In the genomic region with DNA sequence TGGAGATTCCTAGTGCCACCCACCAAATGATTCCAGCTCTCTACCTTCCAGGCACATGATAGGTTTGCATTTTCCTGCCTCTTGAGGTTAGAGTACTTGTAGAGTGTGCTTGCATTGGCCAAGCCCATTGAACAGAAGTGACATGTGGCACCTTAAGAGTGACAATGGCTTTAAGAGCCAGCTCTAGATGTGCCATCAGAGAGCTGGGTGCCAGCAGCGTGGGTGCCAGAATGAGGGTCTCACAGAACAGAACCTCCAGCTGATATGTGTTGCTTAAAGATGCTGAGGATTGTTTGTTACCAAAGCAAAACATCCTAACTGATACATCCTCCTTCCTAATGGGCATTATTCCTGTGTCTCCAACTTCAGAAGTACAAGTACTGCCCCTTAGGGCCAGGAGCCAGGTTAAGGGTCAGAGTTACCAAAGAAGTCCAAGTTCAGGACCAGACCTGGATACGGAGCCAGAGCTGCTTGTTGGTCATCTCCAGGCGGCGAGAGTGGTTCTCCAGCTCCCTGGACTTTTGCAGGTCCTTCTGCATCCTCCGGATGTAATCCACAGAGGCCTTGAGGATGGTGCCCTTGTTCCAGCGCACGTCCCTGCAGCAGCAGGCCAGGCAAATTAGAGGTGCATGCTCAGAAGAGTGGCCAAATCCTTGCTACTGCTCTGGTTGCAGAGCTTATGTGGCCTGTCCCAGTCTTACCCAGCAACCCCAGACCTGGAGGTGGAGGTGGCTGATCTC, we compare ENCODE assay signal across 19 cellular contexts. TPM values are rescaled to one million over a fixed set of nuclear protein-coding genes. Genes with fewer than 3 reads are reported as not detected.
DNase-seq lines count a peak whose midpoint lies in the region; ATAC-seq, FAIRE-seq and TF ChIP-seq lines count a peak whose summit lies in the region.
"Had no signal": no experiment of that assay in that cellular context is flagged by ENCODE, and none has a peak within 500 bp of the region (broad histone marks: within the 10 kb centered on the region; RNA-seq: fewer than 3 reads in every experiment).

No MANE protein-coding gene starts in this region.

- H3K4ac ChIP-seq in H1 (replicated peaks; ENCODE audit: insufficient read length, low read depth, low read length), result no peak overlapping the region
- no peak overlapping the region for H3K4ac ChIP-seq in trophoblast cell (ENCODE audit: low read depth, low read length)

- H3K23me2 ChIP-seq in H1 (ENCODE audit: low read depth, low read length), result peaks cover 5% of the 10 kb centered on the region; the same call in 1 of the 2 replicates

- H4K91ac ChIP-seq in H1 (replicated peaks; ENCODE audit: insufficient read length, low read length) (no peak overlapping the region), trophoblast cell (ENCODE audit: low read depth, low read length) (no peak overlapping the region)

- WGBS in H1 (ENCODE audit: extremely low coverage in 1 of 2, insufficient coverage in 1 of 2, insufficient read length in 1 of 2, insufficient replicate concordance in 2 of 2, low coverage in 1 of 2, low lambda C conversion rate in 2 of 2, missing lambda C conversion rate in 1 of 2), 2 experiments, result 92% methylated on average over 7 of the region's 7 CpGs; no CpG with 5 or more reads in 1 of the 2 experiments
- no CpG with 5 or more reads among the region's 7 CpGs for WGBS in trophoblast cell (ENCODE audit: extremely low coverage, insufficient coverage, insufficient read length)

- intact Hi-C loops in activated B cell treated with CpG ODN at 0.5 μM for 24 hours (cut with micrococcal nuclease), result no loop called here
- intact Hi-C loops in sciatic nerve (cut with DNase I), result loop anchor here (5.0 kb wide), 1 partner anchor 46 kb away; no protein-coding TSS in a partner anchor

- H3K56ac ChIP-seq in H1 (replicated peaks; ENCODE audit: insufficient read length, low read depth, low read length), result no peak overlapping the region

- H3K4me2 ChIP-seq in H1 (ENCODE audit: insufficient read depth in 1 of 2, low read depth in 2 of 2, low read length in 2 of 2) (no peak overlapping the region), trophoblast cell (ENCODE audit: low read length) (no peak overlapping the region)

- no peak for TF ChIP-seq RAD21 in H1 (IDR thresholded peaks at IDR 0.05 in 1 of 2, conservative IDR thresholded peaks at IDR 0.05 in 1 of 2; ENCODE audit: low read depth in 2 of 2, low read length in 2 of 2)

- no peak for FAIRE-seq in H1 (lab: Jason Lieb, UNC)
- FAIRE-seq: H54 had no signal

- 0 out of 2 replicates have a peak overlapping the region, but pooled peaks have one; percentile 61 for H2BK15ac ChIP-seq in H1 (ENCODE audit: low read length)

- CTCF ChIA-PET in activated B cell treated with CpG ODN at 0.5 μM for 24 hours (lab: Charles Lee), result interaction anchor here (1.1 to 4.0 kb wide), 7 partner anchors 14 to 261 kb away, joined by 3 to 50 read pairs (median 6); no protein-coding TSS in a partner anchor
- CTCF ChIA-PET in H1 (lab: Charles Lee; ENCODE audit: partially characterized antibody), result interaction anchor here (0.6 to 14.1 kb wide), 22 partner anchors 8 to 320 kb away, joined by 3 to 299 read pairs (median 8); no protein-coding TSS in a partner anchor

- H2BK5ac ChIP-seq in H1 (ENCODE audit: low read depth, low read length), result no peak overlapping the region
- no peak overlapping the region for H2BK5ac ChIP-seq in trophoblast cell (ENCODE audit: low read depth, low read length, poor library complexity)

- H3K18ac ChIP-seq in H1 (ENCODE audit: extremely low read depth, low read length), result no peak overlapping the region
- no peak overlapping the region for H3K18ac ChIP-seq in trophoblast cell (ENCODE audit: low read length)

- H3K4me3 Mint-ChIP-seq in IgD-negative memory B cell (peak overlapping the region in 1 of 4 donors; percentile 12), activated B cell treated with CpG ODN at 0.5 μM for 24 hours (no peak overlapping the region)

- no peak for TF ChIP-seq POLR2A in H1 (IDR thresholded peaks at IDR 0.05; ENCODE audit: control extremely low read depth in 1 of 2, low read depth in 2 of 2, low read length in 2 of 2)

- ATAC-seq in activated B cell treated with CpG ODN at 0.5 μM for 24 hours (ENCODE audit: low read depth) (no peak), sciatic nerve (no peak), left lobe of liver (no peak)
- ATAC-seq: K562 had no signal

- H3K9me3 ChIP-seq in H1 (ENCODE audit: insufficient read depth in 2 of 2, low read depth in 1 of 2, low read length in 1 of 2) (no peaks in the 10 kb centered on the region), right atrium auricular region (no peaks in the 10 kb centered on the region), trophoblast cell (ENCODE audit: insufficient read depth, low read depth, low read length) (peaks cover 2% of the 10 kb centered on the region)

- no peaks in the 10 kb centered on the region for H4K20me1 ChIP-seq in H1 (replicated peaks in 1 of 2; ENCODE audit: control insufficient read depth in 1 of 2, insufficient read depth in 2 of 2, low read length in 2 of 2)

- no peak for DNase-seq in activated B cell treated with CpG ODN at 0.5 μM for 24 hours
- no peak for DNase-seq in H1 (ENCODE audit: low read depth in 1 of 2, low spot score in 2 of 2)
- DNase-seq in sciatic nerve (ENCODE audit: low spot score), result peak; percentile 36
- no peak for DNase-seq in stimulated activated CD4-positive, alpha-beta T cell treated with anti-CD3 and anti-CD28 coated beads, Interleukin-4, amount 100 ng/mL, for 1 hour
- DNase-seq in left lobe of liver (ENCODE audit: low spot score), result no peak
- no peak for DNase-seq in right atrium auricular region (ENCODE audit: low spot score)
- no peak for DNase-seq in trophoblast cell
- DNase-seq: DMS79, NCI-H1092 treated with DMSO at 0.1 percent for 48 hours, NCI-H146, NCI-H2081 treated with DMSO at 0.1 percent for 48 hours, NCI-H446 treated with DMSO at 0.1 percent for 48 hours, NCI-H69, OCI-M1, SIG-M5 had no signal

- no peak overlapping the region for H3K9ac ChIP-seq in H1 (replicated peaks in 1 of 4; ENCODE audit: extremely low read depth in 1 of 4, low read depth in 3 of 4, low read length in 3 of 4)
- H3K9ac ChIP-seq in trophoblast cell (ENCODE audit: low read length), result no peak overlapping the region

- no peaks in the 10 kb centered on the region for H3K79me1 ChIP-seq in H1 (ENCODE audit: low read depth, low read length)
- H3K79me1 ChIP-seq in trophoblast cell (ENCODE audit: low read length), result peaks cover 7% of the 10 kb centered on the region

- H3K27ac ChIP-seq in H1 (ENCODE audit: low read depth, low read length) (no peak overlapping the region), right atrium auricular region (no peak overlapping the region), trophoblast cell (ENCODE audit: low read depth, low read length) (no peak overlapping the region)
- H3K27ac ChIP-seq: C4-2B had no signal

- TF ChIP-seq CTCF in activated B cell treated with CpG ODN at 0.5 μM for 24 hours (IDR thresholded peaks at IDR 0.05) (no peak), H1 (IDR thresholded peaks at IDR 0.05; ENCODE audit: control extremely low read depth in 1 of 3, insufficient read depth in 1 of 3, low read depth in 1 of 3, low read length in 3 of 3) (no peak), right atrium auricular region (IDR thresholded peaks at IDR 0.05) (no peak)

- H3K14ac ChIP-seq in H1 (ENCODE audit: insufficient read length), result no peak overlapping the region
- H3K14ac ChIP-seq in trophoblast cell (ENCODE audit: low read length), result no peak overlapping the region

- H2BK20ac ChIP-seq in H1 (ENCODE audit: low read length), result no peak overlapping the region

- POLR2A ChIA-PET in activated B cell treated with CpG ODN at 0.5 μM for 24 hours (lab: Charles Lee), result interaction anchor here (0.6 to 6.6 kb wide), 6 partner anchors 20 to 1577 kb away, joined by 4 to 126 read pairs (median 8); partner anchors contain the start of gene TFEB
- POLR2A ChIA-PET in H1 (lab: Charles Lee; ENCODE audit: partially characterized antibody), result interaction anchor here (0.8 to 1.7 kb wide), 2 partner anchors 29 to 315 kb away, joined by 3 to 5 read pairs; no protein-coding TSS in a partner anchor

- H2BK120ac ChIP-seq in H1 (replicated peaks; ENCODE audit: low read depth, low read length), result no peak overlapping the region
- no peak overlapping the region for H2BK120ac ChIP-seq in trophoblast cell (ENCODE audit: insufficient read depth, low read length, poor library complexity)

- no peak overlapping the region for H4K5ac ChIP-seq in H1 (ENCODE audit: insufficient read length, low read depth, low read length)

- H3K4me1 Mint-ChIP-seq in IgD-negative memory B cell, result peaks cover 7 to 17% (median 13%) of the 10 kb centered on the region in 3 donors
- peaks cover 23% of the 10 kb centered on the region for H3K4me1 Mint-ChIP-seq in activated B cell treated with CpG ODN at 0.5 μM for 24 hours

- H2BK12ac ChIP-seq in H1 (ENCODE audit: low read depth, low read length), result no peak overlapping the region
- no peak overlapping the region for H2BK12ac ChIP-seq in trophoblast cell (ENCODE audit: low read length)

- peaks cover 3% of the 10 kb centered on the region for H3K36me3 Mint-ChIP-seq in IgD-negative memory B cell
- peaks cover 59% of the 10 kb centered on the region for H3K36me3 Mint-ChIP-seq in activated B cell treated with CpG ODN at 0.5 μM for 24 hours (ENCODE audit: low read depth)

- H3K23ac ChIP-seq in H1 (ENCODE audit: insufficient read length) (no peak overlapping the region), trophoblast cell (ENCODE audit: low read length) (no peak overlapping the region)

- TF ChIP-seq EP300 in H1 (IDR thresholded peaks at IDR 0.05; ENCODE audit: borderline replicate concordance in 1 of 2, low read depth in 2 of 2, low read length in 2 of 2), result no peak

- peaks cover 0 to 11% (median 4%) of the 10 kb centered on the region in 4 experiments; a peak in 4 of 7 replicates for H3K27me3 ChIP-seq in H1 (replicated peaks in 1 of 4; ENCODE audit: control insufficient read depth in 3 of 4, extremely low read depth in 1 of 4, insufficient read depth in 3 of 4, low read length in 3 of 4)
- no peaks in the 10 kb centered on the region for H3K27me3 ChIP-seq in right atrium auricular region
- no peaks in the 10 kb centered on the region for H3K27me3 ChIP-seq in trophoblast cell (ENCODE audit: insufficient read depth, low read length)

- H3K9me3 Mint-ChIP-seq in IgD-negative memory B cell (no peaks in the 10 kb centered on the region), activated B cell treated with CpG ODN at 0.5 μM for 24 hours (no peaks in the 10 kb centered on the region)

- H3K36me3 ChIP-seq in H1 (ENCODE audit: control insufficient read depth in 2 of 4, insufficient read depth in 4 of 4, low read length in 3 of 4) (no peaks in the 10 kb centered on the region), right atrium auricular region (peaks cover 48% of the 10 kb centered on the region), trophoblast cell (ENCODE audit: control insufficient read depth in 1 of 2, insufficient read depth in 2 of 2, low read length in 2 of 2) (peaks cover 22 to 24% of the 10 kb centered on the region in 2 experiments)

- H4K8ac ChIP-seq in H1 (ENCODE audit: extremely low read depth, insufficient read depth, low read length) (no peak overlapping the region; the same call in 1 of the 2 replicates), trophoblast cell (ENCODE audit: low read depth, low read length) (no peak overlapping the region)

- peaks cover 5 to 31% (median 15%) of the 10 kb centered on the region in 4 experiments for H3K4me1 ChIP-seq in H1 (replicated peaks in 1 of 4; ENCODE audit: control insufficient read depth in 3 of 4, insufficient read depth in 4 of 4, low read length in 3 of 4)
- H3K4me1 ChIP-seq in right atrium auricular region, result peaks cover 0 to 23% of the 10 kb centered on the region in 2 donors
- H3K4me1 ChIP-seq in trophoblast cell (ENCODE audit: control insufficient read depth in 1 of 2, insufficient read depth in 2 of 2, low read length in 2 of 2), result peaks cover 1 to 6% of the 10 kb centered on the region in 2 experiments

- no peak overlapping the region for H4K12ac ChIP-seq in trophoblast cell (ENCODE audit: low read depth, low read length)

- H2AK5ac ChIP-seq in H1 (ENCODE audit: low read depth, low read length), result no peak overlapping the region
- no peak overlapping the region for H2AK5ac ChIP-seq in trophoblast cell (ENCODE audit: low read length)

- H3K79me2 ChIP-seq in H1 (ENCODE audit: control insufficient read depth in 1 of 2, insufficient read depth in 2 of 2, low read length in 2 of 2), result no peaks in the 10 kb centered on the region
- no peaks in the 10 kb centered on the region for H3K79me2 ChIP-seq in trophoblast cell (ENCODE audit: control insufficient read depth, insufficient read depth, low read length, poor library complexity)

- H3K27me3 Mint-ChIP-seq in IgD-negative memory B cell (no peaks in the 10 kb centered on the region), activated B cell treated with CpG ODN at 0.5 μM for 24 hours (no peaks in the 10 kb centered on the region)

- H3K27ac Mint-ChIP-seq in IgD-negative memory B cell, result peak overlapping the region in 2 of 3 donors; percentile 53 to 79
- peak overlapping the region; percentile 30 for H3K27ac Mint-ChIP-seq in activated B cell treated with CpG ODN at 0.5 μM for 24 hours

- H2AFZ ChIP-seq in H1 (ENCODE audit: low read length), result no peak overlapping the region
- no peak overlapping the region for H2AFZ ChIP-seq in trophoblast cell (ENCODE audit: insufficient read depth, low read length, poor library complexity)

- no peak overlapping the region for H3K4me3 ChIP-seq in H1 (ENCODE audit: extremely low read depth in 1 of 4, insufficient read depth in 2 of 4, low read depth in 3 of 4, low read length in 4 of 4)
- H3K4me3 ChIP-seq in right atrium auricular region, result no peak overlapping the region
- no peak overlapping the region for H3K4me3 ChIP-seq in trophoblast cell (ENCODE audit: low read depth, low read length)
- H3K4me3 ChIP-seq: K562 had no signal

RNA-seq across cellular contexts. Expression of gene MDFI, which starts 47.5 kb away (rescaled TPM):
- polyA plus RNA-seq in IgD-negative memory B cell, result not detected
- not detected in 2 replicates for total RNA-seq in activated B cell treated with CpG ODN at 0.5 μM for 24 hours
- total RNA-seq in H1 (2021; fragmentation: NEBNext Ultra II Directional; extraction: Animal tissue kit (Norgen Biotek cat#: 25700)), result 38.5 and 41.0 TPM in 2 replicates
- polyA plus RNA-seq in H1 (2011; rRNA removed), result 65.6 and 78.9 TPM in 2 replicates
- polyA plus RNA-seq in H1 (2011; cell fraction: cytosol; rRNA removed), result 73.5 TPM
- polyA plus RNA-seq in H1 (2011; cell fraction: nucleus; rRNA removed), result 60.0 TPM
- polyA plus RNA-seq in H1 (2012, experiment 1 of 2), result 21.8 to 38.0 TPM (median 35.1 TPM) in 4 replicates
- 41.2 TPM for polyA plus RNA-seq in H1 (2012, experiment 2 of 2)
- 36.9 TPM for polyA plus RNA-seq in H1 (2013, experiment 1 of 2)
- 40.4 TPM for polyA plus RNA-seq in H1 (2013, experiment 2 of 2)
- polyA minus RNA-seq in H1 (2011; rRNA and poly(A)+ RNA removed), result 10.9 and 15.4 TPM in 2 replicates
- 22.2 TPM for polyA minus RNA-seq in H1 (2011; cell fraction: cytosol; rRNA and poly(A)+ RNA removed)
- polyA minus RNA-seq in H1 (2011; cell fraction: nucleus; rRNA and poly(A)+ RNA removed), result 12.8 TPM
- 15.2 TPM for total RNA-seq in sciatic nerve
- not detected for total RNA-seq in left lobe of liver
- 10 to 100 TPM in 1 of 2 donors, 1 to 10 TPM in 1; 1.5 to 12.3 TPM for total RNA-seq in right atrium auricular region
- polyA plus RNA-seq in trophoblast cell (2013), result 206 and 208 TPM in 2 replicates
- total RNA-seq: K562 had no signal
- polyA plus RNA-seq: K562 had no signal

RNA-seq across cellular contexts. Expression of gene TFEB, which starts 49.6 kb away (rescaled TPM):
- 196 TPM for polyA plus RNA-seq in IgD-negative memory B cell
- total RNA-seq in activated B cell treated with CpG ODN at 0.5 μM for 24 hours, result 203 and 205 TPM in 2 replicates
- total RNA-seq in H1 (2021; fragmentation: NEBNext Ultra II Directional; extraction: Animal tissue kit (Norgen Biotek cat#: 25700)), result 2.3 and 2.4 TPM in 2 replicates
- polyA plus RNA-seq in H1 (2011; rRNA removed), result 5.9 and 6.7 TPM in 2 replicates
- 4.6 TPM for polyA plus RNA-seq in H1 (2011; cell fraction: cytosol; rRNA removed)
- polyA plus RNA-seq in H1 (2011; cell fraction: nucleus; rRNA removed), result 7.6 TPM
- polyA plus RNA-seq in H1 (2012, experiment 1 of 2), result 2.1 to 6.8 TPM (median 4.1 TPM) in 4 replicates
- 2.7 TPM for polyA plus RNA-seq in H1 (2012, experiment 2 of 2)
- 0.71 TPM for polyA plus RNA-seq in H1 (2013, experiment 1 of 2)
- 0.61 TPM for polyA plus RNA-seq in H1 (2013, experiment 2 of 2)
- 1.9 and 4.6 TPM in 2 replicates for polyA minus RNA-seq in H1 (2011; rRNA and poly(A)+ RNA removed)
- polyA minus RNA-seq in H1 (2011; cell fraction: cytosol; rRNA and poly(A)+ RNA removed), result 3.2 TPM
- 2.8 TPM for polyA minus RNA-seq in H1 (2011; cell fraction: nucleus; rRNA and poly(A)+ RNA removed)
- 35.5 TPM for total RNA-seq in sciatic nerve
- total RNA-seq in left lobe of liver, result 8.9 TPM
- 10 to 100 TPM; 31.5 to 35.8 TPM for total RNA-seq in right atrium auricular region
- polyA plus RNA-seq in trophoblast cell (2013), result 25.4 and 27.9 TPM in 2 replicates
